Comparison of ENCODE assay signal across 10 cellular contexts in genomic region chr2:55052087-55053061, GRCh38. TPM values are rescaled to one million over a fixed set of nuclear protein-coding genes. Genes with fewer than 3 reads are reported as not detected.
DNase-seq lines count a peak whose midpoint lies in the region; ATAC-seq and TF ChIP-seq lines count a peak whose summit lies in the region.
"Had no signal": no experiment of that assay in that cellular context is flagged by ENCODE, and none has a peak within 500 bp of the region (broad histone marks: within the 10 kb centered on the region; RNA-seq: fewer than 3 reads in every experiment).

No MANE protein-coding gene starts in this region.

- ATAC-seq in activated naive CD8-positive, alpha-beta T cell treated with anti-CD3 and anti-CD28 coated beads, Interleukin-2, amount 10 ng/mL, durations not matched to agents 7 days and 5 days (ENCODE audit: low read depth) = no peak
- no peak for ATAC-seq in naive thymus-derived CD4-positive, alpha-beta T cell
- ATAC-seq in HG03135 (IDR thresholded peaks at IDR 0.05; ENCODE audit: unreplicated experiment) = no peak

- no peak for TF ChIP-seq CTCF in tibial nerve (IDR thresholded peaks at IDR 0.05)

- H3K4me3 ChIP-seq in CD4-positive, alpha-beta memory T cell (ENCODE audit: low read length in 2 of 2) = peak overlapping the region in 1 of 2 donors; percentile 17
- H3K4me3 ChIP-seq in HUES6 (ENCODE audit: low read depth, low read length) = peak overlapping the region; percentile 65; the same call in 1 of the 2 replicates
- no peak overlapping the region for H3K4me3 ChIP-seq in naive thymus-derived CD4-positive, alpha-beta T cell (ENCODE audit: low read length)
- peak overlapping the region in 1 of 4 donors; percentile 1 for H3K4me3 ChIP-seq in tibial nerve

- peak overlapping the region; percentile 7 for H3K9ac ChIP-seq in HUES6 (ENCODE audit: low read length)

- peaks cover 0 to 15% of the 10 kb centered on the region in 2 donors for H3K36me3 Mint-ChIP-seq in CD4-positive, alpha-beta memory T cell
- peaks cover 3% of the 10 kb centered on the region for H3K36me3 Mint-ChIP-seq in activated naive CD8-positive, alpha-beta T cell treated with anti-CD3 and anti-CD28 coated beads, Interleukin-2, amount 10 ng/mL, durations not matched to agents 7 days and 5 days
- H3K36me3 Mint-ChIP-seq in naive thymus-derived CD4-positive, alpha-beta T cell = peaks cover 0 to 7% (median 0%) of the 10 kb centered on the region in 5 donors

- peak overlapping the region; percentile 28 for H3K27ac ChIP-seq in CD4-positive, alpha-beta memory T cell (ENCODE audit: low read depth, low read length)
- no peak overlapping the region; the same call in 1 of the 2 replicates for H3K27ac ChIP-seq in HUES6 (ENCODE audit: low read depth, low read length)
- peak overlapping the region; percentile 81 for H3K27ac ChIP-seq in naive thymus-derived CD4-positive, alpha-beta T cell (ENCODE audit: low read depth, low read length)
- peak overlapping the region in 2 of 4 donors; percentile 98 to 99 for H3K27ac ChIP-seq in tibial nerve

- H3K4me1 Mint-ChIP-seq in CD4-positive, alpha-beta memory T cell = peaks cover 35 to 62% (median 43%) of the 10 kb centered on the region in 4 donors
- peaks cover 28% of the 10 kb centered on the region for H3K4me1 Mint-ChIP-seq in activated naive CD8-positive, alpha-beta T cell treated with anti-CD3 and anti-CD28 coated beads, Interleukin-2, amount 10 ng/mL, durations not matched to agents 7 days and 5 days
- peaks cover 25 to 63% (median 50%) of the 10 kb centered on the region in 7 donors for H3K4me1 Mint-ChIP-seq in naive thymus-derived CD4-positive, alpha-beta T cell

- H3K27ac Mint-ChIP-seq in CD4-positive, alpha-beta memory T cell = peak overlapping the region; percentile 53 to 93 (median 80)
- H3K27ac Mint-ChIP-seq in activated naive CD8-positive, alpha-beta T cell treated with anti-CD3 and anti-CD28 coated beads, Interleukin-2, amount 10 ng/mL, durations not matched to agents 7 days and 5 days = peak overlapping the region; percentile 72
- peak overlapping the region in 8 of 9 donors; percentile 63 to 99 (median 88) for H3K27ac Mint-ChIP-seq in naive thymus-derived CD4-positive, alpha-beta T cell

- no peaks in the 10 kb centered on the region for H3K36me3 ChIP-seq in CD4-positive, alpha-beta memory T cell (ENCODE audit: insufficient read depth, low read length)
- peaks cover 5% of the 10 kb centered on the region; the same call in 1 of the 2 replicates for H3K36me3 ChIP-seq in HUES6 (ENCODE audit: control insufficient read depth, insufficient read depth, low read length)
- peaks cover 0 to 4% (median 0%) of the 10 kb centered on the region in 3 experiments for H3K36me3 ChIP-seq in naive thymus-derived CD4-positive, alpha-beta T cell (ENCODE audit: control insufficient read depth in 2 of 3, insufficient read depth in 3 of 3, low read length in 3 of 3)
- no peaks in the 10 kb centered on the region for H3K36me3 ChIP-seq in tibial nerve

- WGBS in tibial nerve, 2 donors = 66 to 69% methylated on average over 7 of the region's 7 CpGs

- H3K27me3 Mint-ChIP-seq in CD4-positive, alpha-beta memory T cell = no peaks in the 10 kb centered on the region
- H3K27me3 Mint-ChIP-seq in activated naive CD8-positive, alpha-beta T cell treated with anti-CD3 and anti-CD28 coated beads, Interleukin-2, amount 10 ng/mL, durations not matched to agents 7 days and 5 days = no peaks in the 10 kb centered on the region
- H3K27me3 Mint-ChIP-seq in naive thymus-derived CD4-positive, alpha-beta T cell = no peaks in the 10 kb centered on the region

- intact Hi-C loops in CD4-positive, alpha-beta memory T cell (cut with micrococcal nuclease) = loop anchor here (5.0 to 10.0 kb wide), 3 partner anchors 150 to 938 kb away; partner anchors contain the start of gene ACYP2
- intact Hi-C loops in naive thymus-derived CD4-positive, alpha-beta T cell (cut with micrococcal nuclease) = loop anchor here (5.0 to 10.0 kb wide), 8 partner anchors 45 to 1285 kb away; partner anchors contain the start of genes PNPT1 (in 2 of the 2), CHAC2 (in 1 of the 2) and PSME4 (in 1 of the 2)

- POLR2A ChIA-PET in CD4-positive, alpha-beta memory T cell (lab: Charles Lee; ENCODE audit: partially characterized antibody) = interaction anchor here (0.8 to 4.8 kb wide), 8 partner anchors 10 to 467 kb away, joined by 3 to 43 read pairs (median 11); partner anchors contain the start of genes CFAP36, CLHC1 and RPS27A
- POLR2A ChIA-PET in activated naive CD8-positive, alpha-beta T cell treated with anti-CD3 and anti-CD28 coated beads, Interleukin-2, amount 10 ng/mL, durations not matched to agents 7 days and 5 days (lab: Charles Lee) = no interaction called here
- POLR2A ChIA-PET in naive thymus-derived CD4-positive, alpha-beta T cell (lab: Charles Lee) = interaction anchor here (1.0 to 4.4 kb wide), 5 partner anchors 68 to 468 kb away, joined by 3 to 35 read pairs (median 5); partner anchors contain the start of genes CFAP36, CLHC1 and RPS27A

- H3K27me3 ChIP-seq in CD4-positive, alpha-beta memory T cell (ENCODE audit: insufficient read depth, low read length) = no peaks in the 10 kb centered on the region
- H3K27me3 ChIP-seq in HUES6 (ENCODE audit: control insufficient read depth, insufficient read depth, low read length) (no peaks in the 10 kb centered on the region), tibial nerve (no peaks in the 10 kb centered on the region)
- no peaks in the 10 kb centered on the region for H3K27me3 ChIP-seq in naive thymus-derived CD4-positive, alpha-beta T cell (ENCODE audit: control insufficient read depth in 2 of 2, insufficient read depth in 2 of 2, low read length in 2 of 2)

- peak overlapping the region; percentile 8 to 80 (median 50) for H3K4me3 Mint-ChIP-seq in CD4-positive, alpha-beta memory T cell
- peak overlapping the region; percentile 78 for H3K4me3 Mint-ChIP-seq in activated naive CD8-positive, alpha-beta T cell treated with anti-CD3 and anti-CD28 coated beads, Interleukin-2, amount 10 ng/mL, durations not matched to agents 7 days and 5 days
- peak overlapping the region; percentile 33 to 100 (median 73) for H3K4me3 Mint-ChIP-seq in naive thymus-derived CD4-positive, alpha-beta T cell

- no peak for TF ChIP-seq EP300 in tibial nerve (IDR thresholded peaks at IDR 0.05)

- H3K9me3 ChIP-seq in CD4-positive, alpha-beta memory T cell (ENCODE audit: control insufficient read depth in 1 of 2, low read length in 2 of 2) = no peaks in the 10 kb centered on the region
- H3K9me3 ChIP-seq in HUES6 (ENCODE audit: control insufficient read depth, insufficient read depth, low read depth, low read length) (no peaks in the 10 kb centered on the region), tibial nerve (no peaks in the 10 kb centered on the region)
- no peaks in the 10 kb centered on the region for H3K9me3 ChIP-seq in naive thymus-derived CD4-positive, alpha-beta T cell (ENCODE audit: control insufficient read depth in 2 of 3, low read length in 3 of 3)

- peaks cover 53% of the 10 kb centered on the region for H3K4me1 ChIP-seq in CD4-positive, alpha-beta memory T cell (ENCODE audit: insufficient read depth, low read length)
- H3K4me1 ChIP-seq in HUES6 (ENCODE audit: control insufficient read depth, insufficient read depth, low read length) (peaks cover 12% of the 10 kb centered on the region), tibial nerve (peaks cover 0 to 23% (median 13%) of the 10 kb centered on the region in 4 donors)
- H3K4me1 ChIP-seq in naive thymus-derived CD4-positive, alpha-beta T cell (ENCODE audit: control insufficient read depth in 2 of 2, insufficient read depth in 2 of 2, low read length in 2 of 2) = peaks cover 31 to 36% of the 10 kb centered on the region in 2 donors

- CTCF ChIA-PET in CD4-positive, alpha-beta memory T cell (lab: Charles Lee; ENCODE audit: partially characterized antibody) = interaction anchor here (1.1 to 3.2 kb wide), 2 partner anchors 55 to 115 kb away, joined by 3 to 22 read pairs; no protein-coding TSS in a partner anchor
- CTCF ChIA-PET in naive thymus-derived CD4-positive, alpha-beta T cell (lab: Charles Lee) = interaction anchor here (0.6 to 2.0 kb wide), 5 partner anchors 25 to 345 kb away, joined by 3 to 7 read pairs (median 3); no protein-coding TSS in a partner anchor

- TF ChIP-seq POLR2A in tibial nerve (IDR thresholded peaks at IDR 0.05) = no peak

- no peaks in the 10 kb centered on the region for H3K9me3 Mint-ChIP-seq in CD4-positive, alpha-beta memory T cell
- H3K9me3 Mint-ChIP-seq in activated naive CD8-positive, alpha-beta T cell treated with anti-CD3 and anti-CD28 coated beads, Interleukin-2, amount 10 ng/mL, durations not matched to agents 7 days and 5 days = no peaks in the 10 kb centered on the region
- no peaks in the 10 kb centered on the region for H3K9me3 Mint-ChIP-seq in naive thymus-derived CD4-positive, alpha-beta T cell

- DNase-seq in CD4-positive, alpha-beta memory T cell = peak in 1 of 5 donors; percentile 13
- DNase-seq in activated naive CD8-positive, alpha-beta T cell treated with anti-CD3 and anti-CD28 coated beads, Interleukin-2, amount 10 ng/mL, durations not matched to agents 7 days and 5 days = no peak
- no peak for DNase-seq in naive thymus-derived CD4-positive, alpha-beta T cell
- DNase-seq in tibial nerve (ENCODE audit: low spot score in 2 of 2) (no peak), NCI-H146 treated with DMSO at 0.1 percent for 48 hours (lab: John Stamatoyannopoulos, UW; ENCODE audit: unreplicated experiment) (no peak), AG08396 (ENCODE audit: low spot score) (no peak)
- DNase-seq: cerebellar nuclear complex, NCI-H524 treated with DMSO at 0.1 percent for 48 hours had no signal

RNA-seq across cellular contexts. Expression of gene RTN4, which starts 2.1 kb away (rescaled TPM):
- 10 to 100 TPM; 73.8 to 81.3 TPM for total RNA-seq in CD4-positive, alpha-beta memory T cell
- 10 to 100 TPM; 89.1 to 90.0 TPM for polyA plus RNA-seq in CD4-positive, alpha-beta memory T cell
- total RNA-seq in activated naive CD8-positive, alpha-beta T cell treated with anti-CD3 and anti-CD28 coated beads, Interleukin-2, amount 10 ng/mL, durations not matched to agents 7 days and 5 days = 10 to 100 TPM; 82.2 to 88.2 TPM
- total RNA-seq in naive thymus-derived CD4-positive, alpha-beta T cell = 100 to 1,000 TPM in 1 of 5 experiments, 10 to 100 TPM in 4; 59.6 to 100 (median 65.1) TPM
- 100 to 1,000 TPM in 1 of 2 donors, 10 to 100 TPM in 1; 61.2 to 126 TPM for polyA plus RNA-seq in naive thymus-derived CD4-positive, alpha-beta T cell
- total RNA-seq in tibial nerve = 100 to 1,000 TPM; 232 to 245 (median 243) TPM
